Comparison of ENCODE assay signal across 19 cellular contexts in genomic region chr17:28469376-28469775, GRCh38. TPM values are rescaled to one million over a fixed set of nuclear protein-coding genes. Genes with fewer than 3 reads are reported as not detected.
"Had no signal": no experiment of that assay in that cellular context is flagged by ENCODE, and none has a peak within 500 bp of the region (broad histone marks: within the 10 kb centered on the region; RNA-seq: fewer than 3 reads in every experiment).

No MANE protein-coding gene starts in this region.

- DNase-seq: activated CD4-positive, alpha-beta T cell treated with anti-CD3 and anti-CD28 coated beads, Interleukin-2, amount 10 ng/mL, durations not matched to agents 7 days and 5 days; activated CD4-positive, CD25-positive, alpha-beta regulatory T cell treated with anti-CD3 and anti-CD28 coated beads, Interleukin-2, amount 50 U/mL, for 72 hours; activated CD8-positive, alpha-beta T cell treated with anti-CD3 and anti-CD28 coated beads for 36 hours; activated naive CD4-positive, alpha-beta T cell; activated T-cell treated with anti-CD3 and anti-CD28 coated beads, Interleukin-2, amount 50 U/mL, for 1 hour; amygdala; effector memory CD4-positive, alpha-beta T cell; foreskin keratinocyte; ovary; spleen; stimulated activated CD4-positive, alpha-beta T cell treated with anti-CD3 and anti-CD28 coated beads, Interleukin-4, amount 100 ng/mL, for 1 hour; stimulated activated naive CD4-positive, alpha-beta T cell; testis; trophoblast cell; uterus; WERI-Rb-1 had no signal

- H3K4me1 ChIP-seq: foreskin keratinocyte, prostate gland, testis, uterus had no signal

- H3K27ac ChIP-seq: foreskin keratinocyte, neutrophil, ovary, prostate gland, spleen, testis, uterus, WERI-Rb-1 had no signal

- H3K27me3 ChIP-seq: neutrophil, ovary, testis, uterus had no signal

- H3K4me3 ChIP-seq: ovary, prostate gland, spleen, testis, uterus had no signal

- H3K36me3 ChIP-seq: neutrophil, ovary, prostate gland, spleen, uterus, WERI-Rb-1 had no signal

RNA-seq across cellular contexts. Expression of gene SLC13A2, which starts 4.1 kb away (rescaled TPM):
- polyA plus RNA-seq: foreskin keratinocyte, ovary had no signal

RNA-seq across cellular contexts. Expression of gene FOXN1, which starts 36.8 kb away (rescaled TPM):
- polyA plus RNA-seq: liver, ovary, spleen had no signal
